11 cellular contexts compared by ENCODE assay signal in genomic region chr11:119691020-119691666, GRCh38. TPM values are rescaled to one million over a fixed set of nuclear protein-coding genes. Genes with fewer than 3 reads are reported as not detected.
A peak's percentile ranks its signal among the peaks of the same experiment; 100 is the strongest.
DNase-seq lines count a peak whose midpoint lies in the region; ATAC-seq and TF ChIP-seq lines count a peak whose summit lies in the region.
"Had no signal": no experiment of that assay in that cellular context is flagged by ENCODE, and none has a peak within 500 bp of the region (broad histone marks: within the 10 kb centered on the region; RNA-seq: fewer than 3 reads in every experiment).

No MANE protein-coding gene starts in this region.

- peak overlapping the region; percentile 81 for H3K4me2 ChIP-seq in Loucy (ENCODE audit: low read depth, low read length, poor library complexity, severe bottlenecking)

- peak overlapping the region; percentile 46 for H3K4me3 Mint-ChIP-seq in activated T-helper 17 cell treated with anti-CD3 and anti-CD28 coated beads, Interleukin-2, amount 50 U/mL, for 72 hours
- H3K4me3 Mint-ChIP-seq in neural crest cell = no peak overlapping the region
- H3K4me3 Mint-ChIP-seq: activated B cell treated with CpG ODN at 0.5 μM for 24 hours had no signal

- in situ Hi-C loops in GM13977 (cut with MboI; ENCODE audit: low pct_unique_long_range_greater_than_20kb, low sequenced_read_pairs, unreplicated experiment) = no loop called here

- peak overlapping the region; percentile 79 for H3K27ac Mint-ChIP-seq in activated T-helper 17 cell treated with anti-CD3 and anti-CD28 coated beads, Interleukin-2, amount 50 U/mL, for 72 hours
- peak overlapping the region; percentile 75 for H3K27ac Mint-ChIP-seq in neural crest cell (ENCODE audit: unreplicated experiment)
- H3K27ac Mint-ChIP-seq: activated B cell treated with CpG ODN at 0.5 μM for 24 hours had no signal

- H3K27me3 ChIP-seq in Loucy (ENCODE audit: insufficient read depth, low read length, poor library complexity, severe bottlenecking) = no peaks in the 10 kb centered on the region

- H3K36me3 ChIP-seq in Loucy (ENCODE audit: insufficient read depth, low read length) = 0 out of 2 replicates have a peak, but pooled peaks cover 5% of the 10 kb centered on the region

- peaks cover 9% of the 10 kb centered on the region for H3F3A ChIP-seq in Loucy (ENCODE audit: low read depth)

- no peaks in the 10 kb centered on the region for H3K36me3 Mint-ChIP-seq in activated T-helper 17 cell treated with anti-CD3 and anti-CD28 coated beads, Interleukin-2, amount 50 U/mL, for 72 hours (ENCODE audit: low read depth)
- no peaks in the 10 kb centered on the region for H3K36me3 Mint-ChIP-seq in neural crest cell (ENCODE audit: low read depth)

- no peaks in the 10 kb centered on the region for H3K27me3 Mint-ChIP-seq in activated T-helper 17 cell treated with anti-CD3 and anti-CD28 coated beads, Interleukin-2, amount 50 U/mL, for 72 hours
- no peaks in the 10 kb centered on the region for H3K27me3 Mint-ChIP-seq in neural crest cell (ENCODE audit: low read depth)

- H2AFZ ChIP-seq in Loucy (ENCODE audit: low read length) = no peak overlapping the region

- H3K9ac ChIP-seq in Loucy (ENCODE audit: low read depth, low read length, poor library complexity, severe bottlenecking) = peak overlapping the region; percentile 89

- H3K9me2 ChIP-seq in Loucy (replicated peaks; ENCODE audit: low read depth, low read length) = no peaks in the 10 kb centered on the region

- H3K4me1 Mint-ChIP-seq in activated T-helper 17 cell treated with anti-CD3 and anti-CD28 coated beads, Interleukin-2, amount 50 U/mL, for 72 hours = peaks cover 5% of the 10 kb centered on the region
- H3K4me1 Mint-ChIP-seq in neural crest cell = peaks cover 51% of the 10 kb centered on the region

- H4K20me1 ChIP-seq in Loucy (ENCODE audit: insufficient read depth, low read length, poor library complexity, severe bottlenecking) = peaks cover 8% of the 10 kb centered on the region

- H3K79me2 ChIP-seq in Loucy (ENCODE audit: insufficient read depth, low read length) = peaks cover 88% of the 10 kb centered on the region

- H3K9me3 ChIP-seq in Loucy (ENCODE audit: insufficient read depth, low read depth, low read length) = no peaks in the 10 kb centered on the region

- H3K9me3 Mint-ChIP-seq in activated T-helper 17 cell treated with anti-CD3 and anti-CD28 coated beads, Interleukin-2, amount 50 U/mL, for 72 hours = no peaks in the 10 kb centered on the region
- no peaks in the 10 kb centered on the region for H3K9me3 Mint-ChIP-seq in neural crest cell
- H3K9me3 Mint-ChIP-seq: activated B cell treated with CpG ODN at 0.5 μM for 24 hours had no signal

- peak overlapping the region; percentile 62 for H3K4me3 ChIP-seq in Loucy (ENCODE audit: low read length, poor library complexity, severe bottlenecking)

- DNase-seq in GM13977 (ENCODE audit: low spot score) (no peak), neural crest cell (ENCODE audit: low read depth, low spot score) (no peak), SHP77 (lab: John Stamatoyannopoulos, UW) (no peak), islet precursor cell (no peak), NCI-H187 (lab: John Stamatoyannopoulos, UW) (no peak), DMS114 treated with DMSO at 0.1 percent for 48 hours (lab: John Stamatoyannopoulos, UW; ENCODE audit: unreplicated experiment) (no peak)
- DNase-seq: activated B cell treated with CpG ODN at 0.5 μM for 24 hours, erythroblast, midbrain had no signal

- H3K4me1 ChIP-seq in Loucy (ENCODE audit: insufficient read depth, low read length, poor library complexity, severe bottlenecking) = peaks cover 90% of the 10 kb centered on the region

- peak; percentile 34 for TF ChIP-seq CTCF in GM13977 (IDR thresholded peaks at IDR 0.05; ENCODE audit: extremely low read depth, insufficient read depth, missing control alignments)
- peak; percentile 77 for TF ChIP-seq CTCF in Loucy (conservative IDR thresholded peaks at IDR 0.05; ENCODE audit: low read length)
- peak; percentile 31 for TF ChIP-seq CTCF in neural crest cell (conservative IDR thresholded peaks at IDR 0.05)

- peak; percentile 70 for ATAC-seq in activated T-helper 17 cell treated with anti-CD3 and anti-CD28 coated beads, Interleukin-2, amount 50 U/mL, for 72 hours (replicated peaks)

RNA-seq across cellular contexts. Expression of gene NECTIN1, which starts 37.9 kb away (rescaled TPM):
- total RNA-seq in activated T-helper 17 cell treated with anti-CD3 and anti-CD28 coated beads, Interleukin-2, amount 50 U/mL, for 72 hours = 1 to 10 TPM in 1 of 2 donors, under 1 TPM in 1; 0.78 to 2.3 TPM
- total RNA-seq in neural crest cell = 44.6 and 49.2 TPM in 2 replicates

Comparison
In these comparisons a context has a peak if more than half of its experiments do, and no peak if none do; other contexts are left out.
1. RNA of gene NECTIN1, which starts 37.9 kb away (total RNA-seq): 44.6 to 49.2 TPM in neural crest cell; 0.78 to 2.3 TPM in activated T-helper 17 cell treated with anti-CD3 and anti-CD28 coated beads, Interleukin-2, amount 50 U/mL, for 72 hours; every median in the first group is over 10 times any median in the second.
2. Peak in every context shown above with its lines, with median percentiles within 50 percentile points of each other: CTCF ChIP-seq.